In the genomic region with DNA sequence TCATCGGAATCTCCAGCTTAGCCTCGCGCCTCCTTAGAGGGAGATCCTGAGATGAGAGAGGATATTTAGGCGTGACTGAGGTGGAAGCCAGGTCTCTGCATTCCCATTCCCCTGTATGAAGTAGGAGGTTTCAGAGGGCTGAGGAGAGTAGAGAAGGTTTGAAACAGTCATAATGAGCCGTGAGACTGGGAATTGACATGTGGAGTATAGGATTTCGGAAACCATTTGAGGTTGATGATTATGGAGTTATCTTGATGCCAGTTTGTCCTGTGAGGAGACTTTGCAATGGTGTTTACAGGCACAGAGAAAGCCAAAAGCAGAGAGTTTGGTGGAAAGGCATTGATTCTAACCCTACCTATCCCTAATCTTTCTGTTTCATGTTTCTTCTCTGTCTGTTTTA, we compare ENCODE assay signal across 8 cellular contexts. TPM values are rescaled to one million over a fixed set of nuclear protein-coding genes. Genes with fewer than 3 reads are reported as not detected.
DNase-seq lines count a peak whose midpoint lies in the region; ATAC-seq and TF ChIP-seq lines count a peak whose summit lies in the region.

No MANE protein-coding gene starts in this region.

- H3K4me1 ChIP-seq in HUES48 (ENCODE audit: control insufficient read depth, insufficient read depth, low read length): peaks cover 26% of the 10 kb centered on the region

- in situ Hi-C loops in G401 (cut with HindIII; ENCODE audit: low sequenced_read_pairs): no loop called here

- H3K27me3 Mint-ChIP-seq in naive B cell: peaks cover 0 to 3% (median 0%) of the 10 kb centered on the region in 3 donors

- peaks cover 0 to 2% (median 0%) of the 10 kb centered on the region in 7 donors for H3K9me3 Mint-ChIP-seq in naive B cell

- H3K9ac ChIP-seq in HUES48 (ENCODE audit: low read depth, low read length): no peak overlapping the region

- DNase-seq in AG09309 (ENCODE audit: low read depth): no peak
- DNase-seq in choroid plexus epithelial cell (ENCODE audit: low read depth): no peak
- DNase-seq in naive B cell: no peak
- DNase-seq in Kasumi-1 (lab: John Stamatoyannopoulos, UW): no peak
- no peak for DNase-seq in superior temporal gyrus (ENCODE audit: extremely low spot score)
- no peak for DNase-seq in G401 (ENCODE audit: low spot score)

- H3K9me3 ChIP-seq in HUES48 (ENCODE audit: control insufficient read depth, insufficient read depth, low read length): no peaks in the 10 kb centered on the region

- no peaks in the 10 kb centered on the region for H3K36me3 Mint-ChIP-seq in naive B cell

- peaks cover 5% of the 10 kb centered on the region; the same call in 1 of the 2 replicates for H3K36me3 ChIP-seq in HUES48 (ENCODE audit: control insufficient read depth, insufficient read depth, low read length)

- H3K4me3 Mint-ChIP-seq in naive B cell: peak overlapping the region; percentile 5 to 78 (median 48)

- H3K27me3 ChIP-seq in HUES48 (ENCODE audit: control insufficient read depth, insufficient read depth, low read length): peaks cover 22% of the 10 kb centered on the region

- peak overlapping the region in 1 of 6 donors; percentile 66 for H3K27ac Mint-ChIP-seq in naive B cell

- peaks cover 22 to 32% (median 29%) of the 10 kb centered on the region in 3 donors for H3K4me1 Mint-ChIP-seq in naive B cell

- ATAC-seq in naive B cell (ENCODE audit: low read depth in 2 of 2) (no peak), HG02763 (IDR thresholded peaks at IDR 0.05; ENCODE audit: unreplicated experiment) (no peak)

- H3K4me3 ChIP-seq in AG09309 (ENCODE audit: control insufficient read depth, low read depth, low read length) (peak overlapping the region; percentile 37), HUES48 (ENCODE audit: low read depth, low read length) (peak overlapping the region; percentile 74), choroid plexus epithelial cell (ENCODE audit: low read depth, low read length) (peak overlapping the region; percentile 63)

- H3K27ac ChIP-seq in HUES48 (ENCODE audit: low read depth, low read length): no peak overlapping the region

- TF ChIP-seq CTCF in AG09309 (IDR thresholded peaks at IDR 0.05; ENCODE audit: control insufficient read depth, insufficient read depth, low read depth, low read length, missing control alignments) (no peak), choroid plexus epithelial cell (conservative IDR thresholded peaks at IDR 0.05; ENCODE audit: low read depth, low read length) (no peak)

RNA-seq across cellular contexts. Expression of gene CHST7, which starts 2.0 kb away (rescaled TPM):
- 1 to 10 TPM in 3 of 6 donors, under 1 TPM in 3; 0.88 to 2.4 (median 1.0) TPM for polyA plus RNA-seq in naive B cell (ENCODE audit: low read depth in 6 of 6)
- 0.20 and 3.6 TPM in 2 replicates for total RNA-seq in G401 (2014; rRNA removed; shearing (Covaris generic))

RNA-seq across cellular contexts. Expression of gene ZNF674, which starts 30.4 kb away (rescaled TPM):
- polyA plus RNA-seq in naive B cell (ENCODE audit: low read depth in 6 of 6): 1 to 10 TPM in 1 of 6 donors, under 1 TPM in 3, not detected in 2; 0.28 to 1.0 (median 0.57) TPM
- total RNA-seq in G401 (2014; rRNA removed; shearing (Covaris generic)): 0.98 and 2.0 TPM in 2 replicates
